ENCODE assay signal across 21 cellular contexts in genomic region chr3:81380234-81380633, GRCh38.
"Had no signal": no experiment of that assay in that cellular context is flagged by ENCODE, and none has a peak within 500 bp of the region (broad histone marks: within the 10 kb centered on the region; RNA-seq: fewer than 3 reads in every experiment).

No MANE protein-coding gene starts in this region.

- H3K4me3 ChIP-seq: ovary, psoas muscle, right lobe of liver, sigmoid colon, stomach, testis, tibial artery, transverse colon, upper lobe of right lung, uterus had no signal

- H2AFZ ChIP-seq: parathyroid adenoma had no signal

- H3K9ac ChIP-seq: parathyroid adenoma had no signal

- H3K27ac ChIP-seq: ovary, parathyroid adenoma, psoas muscle, right lobe of liver, sigmoid colon, stomach, testis, tibial artery, transverse colon, upper lobe of right lung, uterus had no signal

- H3K79me2 ChIP-seq: parathyroid adenoma had no signal

- FAIRE-seq: small intestine had no signal

- H3K36me3 ChIP-seq: ovary, right lobe of liver, sigmoid colon, stomach, tibial artery, transverse colon, upper lobe of right lung, uterus had no signal

- H3K27me3 ChIP-seq: ovary, right lobe of liver, sigmoid colon, stomach, testis, tibial artery, transverse colon, upper lobe of right lung, uterus had no signal

- H3K4me1 ChIP-seq: parathyroid adenoma, psoas muscle, right lobe of liver, sigmoid colon, stomach, testis, tibial artery, transverse colon, upper lobe of right lung, uterus had no signal

- DNase-seq: naive thymus-derived CD8-positive, alpha-beta T cell; nephron progenitor cell; occipital lobe; ovary; right lobe of liver; sigmoid colon; small intestine; stimulated activated CD4-positive, alpha-beta T cell treated with anti-CD3 and anti-CD28 coated beads, Interleukin-15, amount 100 ng/mL, for 24 hours; stimulated activated CD4-positive, alpha-beta T cell treated with anti-CD3 and anti-CD28 coated beads, Interleukin-2, amount 100 ng/mL, for 24 hours; stimulated activated CD4-positive, alpha-beta T cell treated with anti-CD3 and anti-CD28 coated beads, Interleukin-2, amount 100 ng/mL, for 48 hours; stimulated activated CD4-positive, alpha-beta T cell treated with anti-CD3 and anti-CD28 coated beads, Interleukin-4, amount 100 ng/mL, for 24 hours; stimulated activated naive B cell treated with anti-CD40 and anti-IgM and Interleukin-4, amounts not matched to agents 10 μg/mL and 1 μg/mL and 100 μg/mL, for 72 hours; stimulated activated naive CD4-positive, alpha-beta T cell treated with Interleukin-2 at 50 U/mL for 16 hours; stomach; testis; tibial artery; transverse colon; upper lobe of right lung; uterus had no signal

- H3K9me3 ChIP-seq: ovary, psoas muscle, right lobe of liver, sigmoid colon, testis, tibial artery, transverse colon, upper lobe of right lung, uterus had no signal
